8 cellular contexts compared by ENCODE assay signal in genomic region chr17:56819431-56820145, GRCh38. TPM values are rescaled to one million over a fixed set of nuclear protein-coding genes. Genes with fewer than 3 reads are reported as not detected.
A peak's percentile ranks its signal among the peaks of the same experiment; 100 is the strongest.
DNase-seq lines count a peak whose midpoint lies in the region; ATAC-seq, FAIRE-seq and TF ChIP-seq lines count a peak whose summit lies in the region.

No MANE protein-coding gene starts in this region.

- H3K36me3 Mint-ChIP-seq in WTC11: peaks cover 3% of the 10 kb centered on the region; the same call in 1 of the 2 replicates

- no peak overlapping the region for H3K4me3 Mint-ChIP-seq in WTC11

- no peaks in the 10 kb centered on the region for H3K27me3 ChIP-seq in bronchial epithelial cell (ENCODE audit: control insufficient read depth, insufficient read depth, low read length)

- CTCF ChIA-PET in WTC11 (lab: Charles Lee): interaction anchor here (0.5 to 1.8 kb wide), 49 partner anchors 9 to 318 kb away, joined by 3 to 36 read pairs (median 4); partner anchors contain the start of genes AKAP1, C17orf67, COIL and DGKE

- POLR2A ChIA-PET in WTC11 (lab: Charles Lee): no interaction called here

- FAIRE-seq in bronchial epithelial cell (lab: Jason Lieb, UNC): no peak

- TF ChIP-seq CTCF in WTC11 (IDR thresholded peaks at IDR 0.05) (peak; percentile 79), bronchial epithelial cell (IDR thresholded peaks at IDR 0.05; ENCODE audit: insufficient read depth, low read length, severe bottlenecking) (peak; percentile 76)

- DNase-seq in NCI-H524 (lab: John Stamatoyannopoulos, UW) (peak; percentile 82 to 83), NCI-H524 treated with DMSO at 0.1 percent for 48 hours (lab: John Stamatoyannopoulos, UW) (no peak), NCI-H2227 (lab: John Stamatoyannopoulos, UW; ENCODE audit: unreplicated experiment) (peak; percentile 84), WTC11 (ENCODE audit: low spot score) (peak; percentile 85), bronchial epithelial cell (ENCODE audit: low read depth) (peak; percentile 72), kidney tubule cell (ENCODE audit: low spot score) (peak; percentile 86)
- DNase-seq in stimulated activated CD4-positive, alpha-beta T cell treated with anti-CD3 and anti-CD28 coated beads, Interleukin-4, amount 100 ng/mL, for 48 hours (ENCODE audit: low read depth in 2 of 2): peak; percentile 58 to 69

- H3K27ac Mint-ChIP-seq in WTC11: no peak overlapping the region

- no peaks in the 10 kb centered on the region for H3K36me3 ChIP-seq in bronchial epithelial cell (ENCODE audit: control insufficient read depth, insufficient read depth, low read length)

- no peaks in the 10 kb centered on the region for H3K9me3 Mint-ChIP-seq in WTC11

- H3K4me1 Mint-ChIP-seq in WTC11: peaks cover 10% of the 10 kb centered on the region

- no peak overlapping the region for H3K4me3 ChIP-seq in bronchial epithelial cell (ENCODE audit: low read depth, low read length)

- ATAC-seq in HG03039 (IDR thresholded peaks at IDR 0.05; ENCODE audit: unreplicated experiment) (peak; percentile 53), WTC11 (peak; percentile 93)

- no peaks in the 10 kb centered on the region; the same call in 1 of the 2 replicates for H3K27me3 Mint-ChIP-seq in WTC11 (ENCODE audit: low read depth)

TF ChIP-seq in WTC11, 78 proteins besides CTCF, POLR2A, EP300 and RAD21:
- no peak for TF ChIP-seq HMGA2 (CRISPR knock-in tag; IDR thresholded peaks at IDR 0.05)
- TF ChIP-seq, protein P1, sequence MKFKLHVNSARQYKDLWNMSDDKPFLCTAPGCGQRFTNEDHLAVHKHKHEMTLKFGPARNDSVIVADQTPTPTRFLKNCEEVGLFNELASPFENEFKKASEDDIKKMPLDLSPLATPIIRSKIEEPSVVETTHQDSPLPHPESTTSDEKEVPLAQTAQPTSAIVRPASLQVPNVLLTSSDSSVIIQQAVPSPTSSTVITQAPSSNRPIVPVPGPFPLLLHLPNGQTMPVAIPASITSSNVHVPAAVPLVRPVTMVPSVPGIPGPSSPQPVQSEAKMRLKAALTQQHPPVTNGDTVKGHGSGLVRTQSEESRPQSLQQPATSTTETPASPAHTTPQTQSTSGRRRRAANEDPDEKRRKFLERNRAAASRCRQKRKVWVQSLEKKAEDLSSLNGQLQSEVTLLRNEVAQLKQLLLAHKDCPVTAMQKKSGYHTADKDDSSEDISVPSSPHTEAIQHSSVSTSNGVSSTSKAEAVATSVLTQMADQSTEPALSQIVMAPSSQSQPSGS (CRISPR knock-in tag; IDR thresholded peaks at IDR 0.05; ENCODE audit: borderline replicate concordance, low read depth): no peak
TF ChIP-seq in WTC11: peak in this region for 0.

RNA-seq across cellular contexts. Expression of gene C17orf67, which starts 14.1 kb away (rescaled TPM):
- total RNA-seq in WTC11 (2021): 3.0 to 3.4 TPM (median 3.3 TPM) in 3 replicates
- total RNA-seq in bronchial epithelial cell: 0.26 and 0.64 TPM in 2 replicates

RNA-seq across cellular contexts. Expression of gene DGKE, which starts 14.4 kb away (rescaled TPM):
- 8.5 to 9.4 TPM (median 9.3 TPM) in 3 replicates for total RNA-seq in WTC11 (2021)
- 5.1 and 8.4 TPM in 2 replicates for total RNA-seq in bronchial epithelial cell
